In the genomic region with DNA sequence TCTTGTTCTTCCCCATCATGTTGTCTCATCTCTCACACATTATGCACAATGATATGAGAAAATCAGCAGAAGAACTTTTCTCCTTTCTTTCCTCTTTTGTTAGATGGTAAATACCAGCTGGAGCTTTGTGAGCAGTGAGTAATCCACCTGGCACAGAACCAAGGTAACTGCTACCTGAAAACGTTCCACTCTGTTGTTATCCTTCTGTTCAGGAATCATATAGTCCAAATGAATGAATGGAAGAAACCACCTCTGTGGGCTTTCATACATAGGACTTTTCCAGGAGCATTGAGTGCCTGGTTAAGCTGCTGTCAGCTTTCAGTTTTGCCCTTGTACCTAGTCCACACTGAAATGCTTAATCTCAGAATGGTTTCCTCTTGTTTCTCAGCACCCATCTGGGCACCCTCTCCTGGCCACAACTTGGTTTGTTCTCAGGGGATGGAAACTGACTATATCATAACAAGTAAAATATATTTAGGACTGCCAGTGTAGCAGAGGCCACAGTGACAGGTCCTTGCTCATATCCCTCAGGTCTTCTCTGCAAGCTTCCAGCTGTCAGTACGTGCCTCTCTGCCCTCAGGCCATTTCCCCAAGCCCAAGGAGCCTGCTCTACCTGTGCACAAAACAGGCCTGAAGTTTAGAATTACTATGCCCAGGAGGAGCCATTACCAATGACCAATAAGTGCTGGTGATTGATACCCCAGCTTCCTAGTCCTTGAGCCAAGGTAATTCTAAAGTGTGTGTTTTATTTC, we compare ENCODE assay signal across 2 cellular contexts.
TF ChIP-seq lines count a peak whose summit lies in the region.

No MANE protein-coding gene starts in this region.

TF ChIP-seq in HEK293, 187 proteins besides CTCF, POLR2A, EP300 and RAD21:
- TF ChIP-seq, protein P1, sequence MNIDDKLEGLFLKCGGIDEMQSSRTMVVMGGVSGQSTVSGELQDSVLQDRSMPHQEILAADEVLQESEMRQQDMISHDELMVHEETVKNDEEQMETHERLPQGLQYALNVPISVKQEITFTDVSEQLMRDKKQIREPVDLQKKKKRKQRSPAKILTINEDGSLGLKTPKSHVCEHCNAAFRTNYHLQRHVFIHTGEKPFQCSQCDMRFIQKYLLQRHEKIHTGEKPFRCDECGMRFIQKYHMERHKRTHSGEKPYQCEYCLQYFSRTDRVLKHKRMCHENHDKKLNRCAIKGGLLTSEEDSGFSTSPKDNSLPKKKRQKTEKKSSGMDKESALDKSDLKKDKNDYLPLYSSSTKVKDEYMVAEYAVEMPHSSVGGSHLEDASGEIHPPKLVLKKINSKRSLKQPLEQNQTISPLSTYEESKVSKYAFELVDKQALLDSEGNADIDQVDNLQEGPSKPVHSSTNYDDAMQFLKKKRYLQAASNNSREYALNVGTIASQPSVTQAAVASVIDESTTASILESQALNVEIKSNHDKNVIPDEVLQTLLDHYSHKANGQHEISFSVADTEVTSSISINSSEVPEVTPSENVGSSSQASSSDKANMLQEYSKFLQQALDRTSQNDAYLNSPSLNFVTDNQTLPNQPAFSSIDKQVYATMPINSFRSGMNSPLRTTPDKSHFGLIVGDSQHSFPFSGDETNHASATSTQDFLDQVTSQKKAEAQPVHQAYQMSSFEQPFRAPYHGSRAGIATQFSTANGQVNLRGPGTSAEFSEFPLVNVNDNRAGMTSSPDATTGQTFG (tag by site-specific recombination; IDR thresholded peaks at IDR 0.05; ENCODE audit: borderline replicate concordance), result no peak
- TF ChIP-seq, protein P2, sequence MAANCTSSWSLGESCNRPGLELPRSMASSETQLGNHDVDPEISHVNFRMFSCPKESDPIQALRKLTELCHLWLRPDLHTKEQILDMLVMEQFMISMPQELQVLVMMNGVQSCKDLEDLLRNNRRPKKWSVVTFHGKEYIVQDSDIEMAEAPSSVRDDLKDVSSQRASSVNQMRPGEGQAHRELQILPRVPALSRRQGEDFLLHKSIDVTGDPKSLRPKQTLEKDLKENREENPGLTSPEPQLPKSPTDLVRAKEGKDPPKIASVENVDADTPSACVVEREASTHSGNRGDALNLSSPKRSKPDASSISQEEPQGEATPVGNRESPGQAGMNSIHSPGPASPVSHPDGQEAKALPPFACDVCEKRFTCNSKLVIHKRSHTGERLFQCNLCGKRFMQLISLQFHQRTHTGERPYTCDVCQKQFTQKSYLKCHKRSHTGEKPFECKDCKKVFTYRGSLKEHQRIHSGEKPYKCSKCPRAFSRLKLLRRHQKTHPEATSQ (tag by site-specific recombination; IDR thresholded peaks at IDR 0.05), result no peak
- TF ChIP-seq ZNF555 (tag by site-specific recombination; conservative IDR thresholded peaks at IDR 0.05), result no peak
- TF ChIP-seq, protein P3, sequence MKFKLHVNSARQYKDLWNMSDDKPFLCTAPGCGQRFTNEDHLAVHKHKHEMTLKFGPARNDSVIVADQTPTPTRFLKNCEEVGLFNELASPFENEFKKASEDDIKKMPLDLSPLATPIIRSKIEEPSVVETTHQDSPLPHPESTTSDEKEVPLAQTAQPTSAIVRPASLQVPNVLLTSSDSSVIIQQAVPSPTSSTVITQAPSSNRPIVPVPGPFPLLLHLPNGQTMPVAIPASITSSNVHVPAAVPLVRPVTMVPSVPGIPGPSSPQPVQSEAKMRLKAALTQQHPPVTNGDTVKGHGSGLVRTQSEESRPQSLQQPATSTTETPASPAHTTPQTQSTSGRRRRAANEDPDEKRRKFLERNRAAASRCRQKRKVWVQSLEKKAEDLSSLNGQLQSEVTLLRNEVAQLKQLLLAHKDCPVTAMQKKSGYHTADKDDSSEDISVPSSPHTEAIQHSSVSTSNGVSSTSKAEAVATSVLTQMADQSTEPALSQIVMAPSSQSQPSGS (tag by site-specific recombination; IDR thresholded peaks at IDR 0.05; ENCODE audit: low read depth), result no peak
- no peak for TF ChIP-seq GFI1B (tag by site-specific recombination; IDR thresholded peaks at IDR 0.05)
- TF ChIP-seq GLI4 (tag by site-specific recombination; IDR thresholded peaks at IDR 0.05), result no peak
- TF ChIP-seq, protein P4, sequence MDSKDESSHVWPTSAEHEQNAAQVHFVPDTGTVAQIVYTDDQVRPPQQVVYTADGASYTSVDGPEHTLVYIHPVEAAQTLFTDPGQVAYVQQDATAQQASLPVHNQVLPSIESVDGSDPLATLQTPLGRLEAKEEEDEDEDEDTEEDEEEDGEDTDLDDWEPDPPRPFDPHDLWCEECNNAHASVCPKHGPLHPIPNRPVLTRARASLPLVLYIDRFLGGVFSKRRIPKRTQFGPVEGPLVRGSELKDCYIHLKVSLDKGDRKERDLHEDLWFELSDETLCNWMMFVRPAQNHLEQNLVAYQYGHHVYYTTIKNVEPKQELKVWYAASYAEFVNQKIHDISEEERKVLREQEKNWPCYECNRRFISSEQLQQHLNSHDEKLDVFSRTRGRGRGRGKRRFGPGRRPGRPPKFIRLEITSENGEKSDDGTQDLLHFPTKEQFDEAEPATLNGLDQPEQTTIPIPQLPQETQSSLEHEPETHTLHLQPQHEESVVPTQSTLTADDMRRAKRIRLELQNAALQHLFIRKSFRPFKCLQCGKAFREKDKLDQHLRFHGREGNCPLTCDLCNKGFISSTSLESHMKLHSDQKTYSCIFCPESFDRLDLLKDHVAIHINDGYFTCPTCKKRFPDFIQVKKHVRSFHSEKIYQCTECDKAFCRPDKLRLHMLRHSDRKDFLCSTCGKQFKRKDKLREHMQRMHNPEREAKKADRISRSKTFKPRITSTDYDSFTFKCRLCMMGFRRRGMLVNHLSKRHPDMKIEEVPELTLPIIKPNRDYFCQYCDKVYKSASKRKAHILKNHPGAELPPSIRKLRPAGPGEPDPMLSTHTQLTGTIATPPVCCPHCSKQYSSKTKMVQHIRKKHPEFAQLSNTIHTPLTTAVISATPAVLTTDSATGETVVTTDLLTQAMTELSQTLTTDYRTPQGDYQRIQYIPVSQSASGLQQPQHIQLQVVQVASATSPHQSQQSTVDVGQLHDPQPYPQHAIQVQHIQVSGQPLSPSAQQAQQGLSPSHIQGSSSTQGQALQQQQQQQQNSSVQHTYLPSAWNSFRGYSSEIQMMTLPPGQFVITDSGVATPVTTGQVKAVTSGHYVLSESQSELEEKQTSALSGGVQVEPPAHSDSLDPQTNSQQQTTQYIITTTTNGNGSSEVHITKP (tag by site-specific recombination; IDR thresholded peaks at IDR 0.05), result peak; percentile 49
- TF ChIP-seq ZBTB48 (tag by site-specific recombination; IDR thresholded peaks at IDR 0.05), result no peak

TF ChIP-seq in endothelial cell of umbilical vein, 7 proteins besides CTCF, POLR2A, EP300 and RAD21 (continued from another document):
- no peak for TF ChIP-seq JUN (IDR thresholded peaks at IDR 0.05; ENCODE audit: borderline replicate concordance, insufficient read depth, insufficient read length, low read depth)
TF ChIP-seq in endothelial cell of umbilical vein: peak in this region for 1.
